8 cellular contexts compared by ENCODE assay signal in the genomic region with DNA sequence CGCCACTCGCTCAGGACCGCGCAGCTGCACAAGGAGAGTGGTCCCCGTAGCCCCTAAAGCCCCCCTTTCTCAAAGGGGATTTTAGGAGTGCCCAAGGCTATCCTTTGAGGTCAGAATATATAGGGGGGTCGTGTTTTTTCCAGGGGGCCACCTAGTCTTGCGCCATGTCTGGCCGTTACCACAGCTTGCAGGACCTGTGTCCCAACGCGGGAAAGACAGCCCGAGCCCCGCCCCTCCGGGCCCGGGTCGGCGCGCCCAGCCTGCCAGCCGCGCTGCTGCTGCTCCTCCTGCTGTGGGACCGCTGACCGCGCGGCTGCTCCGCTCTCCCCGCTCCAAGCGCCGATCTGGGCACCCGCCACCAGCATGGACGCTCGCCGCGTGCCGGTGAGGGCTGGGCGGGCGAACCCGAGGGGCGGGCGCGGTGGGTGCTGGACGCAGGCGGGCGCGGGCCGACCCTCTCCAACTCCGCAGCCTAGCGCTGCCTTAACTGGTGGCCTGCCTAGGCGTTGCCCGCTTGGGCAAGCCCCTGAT. TPM values are rescaled to one million over a fixed set of nuclear protein-coding genes. Genes with fewer than 3 reads are reported as not detected.
A peak's percentile ranks its signal among the peaks of the same experiment; 100 is the strongest.
DNase-seq lines count a peak whose midpoint lies in the region; ATAC-seq, FAIRE-seq and TF ChIP-seq lines count a peak whose summit lies in the region.

A gene (plus strand): TSS at position 272 of the 531 bp plus-strand sequence. CDS start 92 bp downstream, at position 364.

- peaks cover 29% of the 10 kb centered on the region for H3K4me1 Mint-ChIP-seq in activated B cell treated with CpG ODN at 0.5 μM for 24 hours

- TF ChIP-seq CTCF in AG04449 (IDR thresholded peaks at IDR 0.05; ENCODE audit: insufficient read depth, low read length, missing control alignments), result no peak
- no peak for TF ChIP-seq CTCF in activated B cell treated with CpG ODN at 0.5 μM for 24 hours (IDR thresholded peaks at IDR 0.05)
- no peak for TF ChIP-seq CTCF in colonic mucosa (IDR thresholded peaks at IDR 0.05)
- TF ChIP-seq CTCF in HepG2 (CRISPR knock-in tag; IDR thresholded peaks at IDR 0.05), result peak; percentile 38; the same call in 1 of the 2 replicates

- POLR2A ChIA-PET in AG04449 (lab: Yijun Ruan, JAX) (no interaction called here), activated B cell treated with CpG ODN at 0.5 μM for 24 hours (lab: Charles Lee) (interaction anchor here (0.6 kb wide), 1 partner anchor 106 kb away, joined by 4 read pairs; no protein-coding TSS in a partner anchor), HepG2 (lab: Yijun Ruan, JAX) (no interaction called here)

- H3K36me3 Mint-ChIP-seq in activated B cell treated with CpG ODN at 0.5 μM for 24 hours (ENCODE audit: low read depth), result no peaks in the 10 kb centered on the region

- peaks cover 22% of the 10 kb centered on the region for H3K27me3 Mint-ChIP-seq in activated B cell treated with CpG ODN at 0.5 μM for 24 hours

- H3K79me2 ChIP-seq in HepG2 (ENCODE audit: insufficient read depth, low read length), result peaks cover 40% of the 10 kb centered on the region

- no peaks in the 10 kb centered on the region for H3K27me3 ChIP-seq in colonic mucosa
- H3K27me3 ChIP-seq in HepG2 (ENCODE audit: control insufficient read depth in 1 of 2, insufficient read depth in 2 of 2, low read length in 2 of 2), result no peaks in the 10 kb centered on the region; a peak in 2 of 5 replicates

- in situ Hi-C loops in HepG2 (cut with HindIII; ENCODE audit: extremely low pct_ligation_motif_present, low pct_unique_long_range_greater_than_20kb), result no loop called here

- CTCF ChIA-PET in AG04449 (lab: Yijun Ruan, JAX), result no interaction called here
- CTCF ChIA-PET in activated B cell treated with CpG ODN at 0.5 μM for 24 hours (lab: Charles Lee), result no interaction called here
- CTCF ChIA-PET in HepG2 (lab: Yijun Ruan, JAX; ENCODE audit: low intra/inter-chr PET ratio, low total read pairs), result no interaction called here

- H3K4me2 ChIP-seq in HepG2 (ENCODE audit: low read depth, low read length), result peak within 1 kb of the TSS; percentile 96

- H3K9ac ChIP-seq in colonic mucosa (ENCODE audit: low read depth in 2 of 2, low read length in 2 of 2) (peak within 1 kb of the TSS; percentile 19 to 83), HepG2 (ENCODE audit: insufficient read depth, low read depth, low read length) (peak within 1 kb of the TSS; percentile 87)

- H2AFZ ChIP-seq in HepG2 (ENCODE audit: low read length), result peak within 1 kb of the TSS; percentile 94

- peak in 1 of 2 experiments; percentile 100; a peak in 1 of 4 replicates for TF ChIP-seq EP300 in HepG2 (IDR thresholded peaks at IDR 0.05; ENCODE audit: low read depth in 2 of 2, low read length in 2 of 2)
- no peak for TF ChIP-seq EP300 in HepG2 (CRISPR knock-in tag; IDR thresholded peaks at IDR 0.05; ENCODE audit: borderline replicate concordance)

- under 1% methylated on average over 33 of the region's 48 CpGs for WGBS in HepG2 (ENCODE audit: low lambda C conversion rate)

- H3K4me1 ChIP-seq in colonic mucosa (no peaks in the 10 kb centered on the region), HepG2 (ENCODE audit: insufficient read depth, low read length) (peaks cover 37% of the 10 kb centered on the region)

- TF ChIP-seq POLR2A in GM18526 (IDR thresholded peaks at IDR 0.05; ENCODE audit: extremely low read depth, insufficient read length) (peak; percentile 75), HepG2 (IDR thresholded peaks at IDR 0.05; ENCODE audit: insufficient read depth in 1 of 2, low read depth in 2 of 2, low read length in 2 of 2) (peak; percentile 64 to 84; a peak in 3 of 4 replicates)

- H3K9me3 ChIP-seq in colonic mucosa (no peaks in the 10 kb centered on the region), HepG2 (ENCODE audit: low read length) (no peaks in the 10 kb centered on the region)

- H3K9me3 Mint-ChIP-seq in activated B cell treated with CpG ODN at 0.5 μM for 24 hours, result no peaks in the 10 kb centered on the region

- H3K4me3 ChIP-seq in AG04449 (ENCODE audit: low read depth, low read length) (peak within 1 kb of the TSS; percentile 87), colonic mucosa (peak within 1 kb of the TSS; percentile 67), HepG2 (replicated peaks in 1 of 3; ENCODE audit: insufficient read depth in 1 of 3, low read depth in 2 of 3, low read length in 3 of 3) (peak within 1 kb of the TSS; percentile 75 to 90 (median 89))

- ATAC-seq in HG03060 (IDR thresholded peaks at IDR 0.05; ENCODE audit: low read depth, unreplicated experiment) (peak; percentile 15), activated B cell treated with CpG ODN at 0.5 μM for 24 hours (ENCODE audit: low read depth) (peak; percentile 72), HepG2 (peak; percentile 92)

- no peak for FAIRE-seq in HepG2 (lab: Jason Lieb, UNC)

- DNase-seq in AG04449 (ENCODE audit: low read depth, low spot score) (no peak), NCI-H2171 treated with DMSO at 0.1 percent for 48 hours (lab: John Stamatoyannopoulos, UW) (peak; percentile 86), activated B cell treated with CpG ODN at 0.5 μM for 24 hours (peak; percentile 49), colonic mucosa (peak; percentile 76), HepG2 (ENCODE audit: low spot score) (peak; percentile 64)
- peak in 2 of 3 experiments; percentile 9 to 32 for DNase-seq in stimulated activated CD4-positive, alpha-beta T cell treated with anti-CD3 and anti-CD28 coated beads, TNF-alpha, amount 100 ng/mL, for 4 hours (ENCODE audit: low read depth in 3 of 3)

- H3K36me3 ChIP-seq in colonic mucosa, result no peaks in the 10 kb centered on the region
- H3K36me3 ChIP-seq in HepG2 (replicated peaks in 1 of 2; ENCODE audit: control insufficient read depth in 1 of 2, insufficient read depth in 2 of 2, low read length in 2 of 2), result peaks cover 1 to 12% of the 10 kb centered on the region in 2 experiments; a peak in 4 of 5 replicates

- peaks cover 12% of the 10 kb centered on the region; the same call in 1 of the 2 replicates for H4K20me1 ChIP-seq in HepG2 (ENCODE audit: insufficient read depth, low read length)

- H3K27ac Mint-ChIP-seq in activated B cell treated with CpG ODN at 0.5 μM for 24 hours, result no peak within 1 kb of the TSS

- H3K4me3 Mint-ChIP-seq in activated B cell treated with CpG ODN at 0.5 μM for 24 hours, result peak within 1 kb of the TSS; percentile 87

- H3K27ac ChIP-seq in colonic mucosa, result peak within 1 kb of the TSS; percentile 59
- peak within 1 kb of the TSS; percentile 86 for H3K27ac ChIP-seq in HepG2 (ENCODE audit: extremely low read length, insufficient read depth, low read length)

- intact Hi-C loops in activated B cell treated with CpG ODN at 0.5 μM for 24 hours (cut with micrococcal nuclease), result loop anchor here (2.0 to 10.0 kb wide), 5 partner anchors 67 to 986 kb away; a partner anchor contains a TSS
- intact Hi-C loops in colonic mucosa (cut with DNase I), result loop anchor here (10.0 kb wide), 1 partner anchor 130 kb away; no protein-coding TSS in a partner anchor
- intact Hi-C loops in HepG2 (cut with micrococcal nuclease; ENCODE audit: unreplicated experiment), result loop anchor here (1.0 to 10.0 kb wide), 3 partner anchors 27 to 280 kb away; a partner anchor contains a TSS

- 0 out of 2 replicates have a peak, but pooled peaks have one; percentile 29 for TF ChIP-seq RAD21 in HepG2 (CRISPR knock-in tag; IDR thresholded peaks at IDR 0.05)

- BruUV-seq in HepG2 (replicated peaks; lab: Mats Ljungman, UMichigan), result no TSS peak

TF ChIP-seq in HepG2, 621 proteins besides CTCF, POLR2A, EP300 and RAD21 (continues in another document):
- TF ChIP-seq AGO2 (optimal IDR thresholded peaks at IDR 0.05; ENCODE audit: low read depth, low read length), result peak; percentile 82
- TF ChIP-seq RARG (CRISPR knock-in tag; IDR thresholded peaks at IDR 0.05; ENCODE audit: low read depth), result no peak
- TF ChIP-seq RBFOX2 (IDR thresholded peaks at IDR 0.05; ENCODE audit: low read depth, low read length), result peak; percentile 92
- TF ChIP-seq, protein P1, sequence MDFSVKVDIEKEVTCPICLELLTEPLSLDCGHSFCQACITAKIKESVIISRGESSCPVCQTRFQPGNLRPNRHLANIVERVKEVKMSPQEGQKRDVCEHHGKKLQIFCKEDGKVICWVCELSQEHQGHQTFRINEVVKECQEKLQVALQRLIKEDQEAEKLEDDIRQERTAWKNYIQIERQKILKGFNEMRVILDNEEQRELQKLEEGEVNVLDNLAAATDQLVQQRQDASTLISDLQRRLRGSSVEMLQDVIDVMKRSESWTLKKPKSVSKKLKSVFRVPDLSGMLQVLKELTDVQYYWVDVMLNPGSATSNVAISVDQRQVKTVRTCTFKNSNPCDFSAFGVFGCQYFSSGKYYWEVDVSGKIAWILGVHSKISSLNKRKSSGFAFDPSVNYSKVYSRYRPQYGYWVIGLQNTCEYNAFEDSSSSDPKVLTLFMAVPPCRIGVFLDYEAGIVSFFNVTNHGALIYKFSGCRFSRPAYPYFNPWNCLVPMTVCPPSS (IDR thresholded peaks at IDR 0.05), result no peak
- peak; percentile 91; the same call in 1 of the 2 replicates for TF ChIP-seq FLYWCH1 (CRISPR knock-in tag; IDR thresholded peaks at IDR 0.05)

RNA-seq across cellular contexts. Expression of the gene that starts here (rescaled TPM):
- total RNA-seq in activated B cell treated with CpG ODN at 0.5 μM for 24 hours, result 4.9 and 6.3 TPM in 2 replicates
- total RNA-seq in colonic mucosa, result 10 to 100 TPM; 30.0 to 75.8 TPM
- total RNA-seq in HepG2 (2016; rRNA removed; fragmentation: Illumina TruSeq; extraction: Trizol), result 46.2 and 52.5 TPM in 2 replicates
- total RNA-seq in HepG2 (2016; cell fraction: cytosol; rRNA removed; fragmentation: Illumina TruSeq; extraction: Trizol; ENCODE audit: low read depth), result 27.7 and 30.0 TPM in 2 replicates
- 47.6 and 48.2 TPM in 2 replicates for total RNA-seq in HepG2 (2016; cell fraction: insoluble cytoplasmic fraction; rRNA removed; fragmentation: Illumina TruSeq; extraction: Trizol)
- 32.2 and 33.8 TPM in 2 replicates for total RNA-seq in HepG2 (2016; cell fraction: membrane; rRNA removed; fragmentation: Illumina TruSeq; extraction: Trizol)
- 53.9 and 55.6 TPM in 2 replicates for total RNA-seq in HepG2 (2016; cell fraction: nucleus; rRNA removed; fragmentation: Illumina TruSeq; extraction: Trizol)
- 38.4 and 57.8 TPM in 2 replicates for polyA plus RNA-seq in HepG2 (2011; rRNA removed)
- polyA plus RNA-seq in HepG2 (2011; cell fraction: cytosol; rRNA removed), result 14.1 and 14.3 TPM in 2 replicates
- 145 and 170 TPM in 2 replicates for polyA plus RNA-seq in HepG2 (2011; cell fraction: nucleus; rRNA removed)
- polyA plus RNA-seq in HepG2 (2012), result 22.8 and 38.7 TPM in 2 replicates
- polyA plus RNA-seq in HepG2 (2016; cell fraction: cytosol; fragmentation: Illumina TruSeq; extraction: Trizol; ENCODE audit: low read depth), result 7.6 and 7.8 TPM in 2 replicates
- 67.0 and 69.0 TPM in 2 replicates for polyA plus RNA-seq in HepG2 (2016; cell fraction: insoluble cytoplasmic fraction; fragmentation: Illumina TruSeq; extraction: Trizol; ENCODE audit: low read depth)
- 16.4 and 17.0 TPM in 2 replicates for polyA plus RNA-seq in HepG2 (2016; cell fraction: membrane; fragmentation: Illumina TruSeq; extraction: Trizol; ENCODE audit: low read depth)
- 142 and 148 TPM in 2 replicates for polyA plus RNA-seq in HepG2 (2016; cell fraction: nucleus; fragmentation: Illumina TruSeq; extraction: Trizol; ENCODE audit: insufficient read depth, low read depth)
- polyA minus RNA-seq in HepG2 (2011; rRNA and poly(A)+ RNA removed; ENCODE audit: low replicate concordance), result 12.0 and 26.4 TPM in 2 replicates
- 10.3 and 11.9 TPM in 2 replicates for polyA minus RNA-seq in HepG2 (2011; cell fraction: cytosol; rRNA and poly(A)+ RNA removed)
- 40.2 and 48.7 TPM in 2 replicates for polyA minus RNA-seq in HepG2 (2011; cell fraction: nucleus; rRNA and poly(A)+ RNA removed)

Comparison
In these comparisons a context has a peak if more than half of its experiments do, and no peak if none do; other contexts are left out.
1. ATAC-seq: peak in every context shown above with its lines; median percentile 92 in HepG2; 72 in activated B cell treated with CpG ODN at 0.5 μM for 24 hours; 15 in HG03060.